ENCODE assay signal across 11 cellular contexts in the genomic region with DNA sequence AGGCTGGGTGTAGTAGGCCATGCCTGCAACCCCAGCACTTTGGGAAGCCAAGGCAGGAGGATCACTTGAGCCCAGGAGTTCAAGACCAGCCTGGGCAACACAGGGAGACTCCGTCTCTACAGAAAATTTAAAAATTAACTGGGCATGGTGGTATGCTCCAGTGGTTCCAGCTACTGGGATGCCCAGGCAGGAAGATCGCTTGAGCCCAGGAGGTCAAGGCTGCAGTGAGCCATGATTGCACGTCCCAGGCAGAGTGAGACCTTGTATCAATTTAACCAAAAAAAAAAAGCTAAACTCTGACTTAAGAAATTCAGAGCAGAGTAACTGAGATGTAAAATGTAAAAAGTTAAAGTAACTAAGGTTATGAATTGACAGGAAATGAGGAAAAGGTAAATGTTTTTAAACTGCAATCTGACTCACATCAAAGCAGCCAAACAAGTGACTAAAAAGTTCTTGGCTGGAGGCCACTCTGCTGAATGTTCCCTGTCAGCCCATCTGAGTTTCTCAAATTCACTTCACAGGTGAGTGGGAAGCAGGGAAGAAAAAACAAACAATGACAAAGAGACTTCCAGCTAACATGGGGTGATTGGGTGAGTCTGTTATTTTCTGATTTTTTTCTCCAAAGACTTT. TPM values are rescaled to one million over a fixed set of nuclear protein-coding genes. Genes with fewer than 3 reads are reported as not detected.
A peak's percentile ranks its signal among the peaks of the same experiment; 100 is the strongest.
DNase-seq lines count a peak whose midpoint lies in the region; ATAC-seq and TF ChIP-seq lines count a peak whose summit lies in the region.
"Had no signal": no experiment of that assay in that cellular context is flagged by ENCODE, and none has a peak within 500 bp of the region (broad histone marks: within the 10 kb centered on the region; RNA-seq: fewer than 3 reads in every experiment).

No MANE protein-coding gene starts in this region.

- H3K4me3 ChIP-seq in upper lobe of left lung (no peak overlapping the region), smooth muscle cell (no peak overlapping the region)

- whole genome bisulfite sequencing in upper lobe of left lung, 2 donors, result 61 to 69% methylated on average over 3 of the region's 3 CpGs
- 90% methylated on average over 3 of the region's 3 CpGs for WGBS in smooth muscle cell (ENCODE audit: low lambda C conversion rate)

- H3K9me3 ChIP-seq in upper lobe of left lung (peaks cover 0 to 5% (median 0%) of the 10 kb centered on the region in 4 donors), smooth muscle cell (replicated peaks; ENCODE audit: low read depth) (no peaks in the 10 kb centered on the region)

- H2AFZ ChIP-seq in smooth muscle cell (ENCODE audit: low read depth), result no peak overlapping the region

- no peaks in the 10 kb centered on the region for H3K36me3 ChIP-seq in upper lobe of left lung
- no peaks in the 10 kb centered on the region for H3K36me3 ChIP-seq in smooth muscle cell (ENCODE audit: low read depth)

- no peak overlapping the region for H3K4me2 ChIP-seq in smooth muscle cell
- H3K4me2 ChIP-seq: KMS-11 had no signal

- H4K20me1 ChIP-seq in smooth muscle cell (ENCODE audit: low read depth), result no peaks in the 10 kb centered on the region

- TF ChIP-seq POLR2A in upper lobe of left lung (IDR thresholded peaks at IDR 0.05), result no peak

- H3K27me3 ChIP-seq in upper lobe of left lung (no peaks in the 10 kb centered on the region), smooth muscle cell (ENCODE audit: low read depth) (no peaks in the 10 kb centered on the region)

- ATAC-seq in upper lobe of left lung (ENCODE audit: low FRiP score in 2 of 2) (no peak), HG02759 (IDR thresholded peaks at IDR 0.05; ENCODE audit: unreplicated experiment) (no peak)

- peaks cover 0 to 14% (median 5%) of the 10 kb centered on the region in 4 donors for H3K4me1 ChIP-seq in upper lobe of left lung
- H3K4me1 ChIP-seq in smooth muscle cell (ENCODE audit: low read depth), result no peaks in the 10 kb centered on the region

- peak; percentile 8 to 11 for DNase-seq in SHP77 (lab: John Stamatoyannopoulos, UW)
- no peak for DNase-seq in SHP77 treated with DMSO at 0.1 percent for 48 hours (lab: John Stamatoyannopoulos, UW)
- DNase-seq in RWPE1 (ENCODE audit: low spot score), result peak; percentile 42
- peak; percentile 14 for DNase-seq in iPS-NIHi7 (ENCODE audit: extremely low spot score)
- peak in 1 of 2 donors; percentile 57 for DNase-seq in upper lobe of left lung
- no peak for DNase-seq in smooth muscle cell (lab: John Stamatoyannopoulos, UW; ENCODE audit: unreplicated experiment)
- DNase-seq in NCI-H1048 (lab: John Stamatoyannopoulos, UW), result no peak
- DNase-seq: activated naive CD4-positive, alpha-beta T cell treated with anti-CD3 and anti-CD28 coated beads for 36 hours; islet precursor cell had no signal

- peaks cover 3% of the 10 kb centered on the region for H3K79me2 ChIP-seq in smooth muscle cell (ENCODE audit: low read depth)

- POLR2A ChIA-PET in RWPE1 (lab: Yijun Ruan, JAX; ENCODE audit: low non-redundant PET), result no interaction called here

- peak in 1 of 4 donors; percentile 40 for TF ChIP-seq EP300 in upper lobe of left lung (IDR thresholded peaks at IDR 0.05)

- H3F3A ChIP-seq in smooth muscle cell (ENCODE audit: low read depth), result no peaks in the 10 kb centered on the region

- CTCF ChIA-PET in RWPE1 (lab: Yijun Ruan, JAX), result no interaction called here

- H3K27ac ChIP-seq in RWPE1 (no peak overlapping the region), upper lobe of left lung (peak overlapping the region; percentile 23 to 48 (median 36)), smooth muscle cell (ENCODE audit: low read depth) (no peak overlapping the region)
- H3K27ac ChIP-seq: KMS-11 had no signal

- no peak overlapping the region for H3K9ac ChIP-seq in smooth muscle cell (ENCODE audit: low read depth)
- H3K9ac ChIP-seq: KMS-11 had no signal

- TF ChIP-seq CTCF in RWPE1 (conservative IDR thresholded peaks at IDR 0.05; ENCODE audit: low read depth) (no peak), upper lobe of left lung (IDR thresholded peaks at IDR 0.05) (no peak), smooth muscle cell (IDR thresholded peaks at IDR 0.05; ENCODE audit: borderline replicate concordance, insufficient read depth, poor library complexity, severe bottlenecking) (no peak)

RNA-seq across cellular contexts. Expression of a gene that starts 21.3 kb away (rescaled TPM):
- total RNA-seq in upper lobe of left lung (10 to 100 TPM; 12.2 to 32.5 (median 15.2) TPM), smooth muscle cell (4.8 and 7.2 TPM in 2 replicates)
- polyA plus RNA-seq in smooth muscle cell, result 3.7 and 5.6 TPM in 2 replicates
- total RNA-seq: activated naive CD4-positive, alpha-beta T cell treated with anti-CD3 and anti-CD28 coated beads for 36 hours had no signal

Comparison
In these comparisons a context has a peak if more than half of its experiments do, and no peak if none do; other contexts are left out.
1. DNase-seq: peak in SHP77 (2 of 2), RWPE1 (single experiment) and iPS-NIHi7 (single experiment); none in SHP77 treated with DMSO at 0.1 percent for 48 hours (single experiment), smooth muscle cell (single experiment) and NCI-H1048 (single experiment).
2. H3K27ac ChIP-seq: peak in upper lobe of left lung (4 of 4); none in RWPE1 (single experiment) and smooth muscle cell (single experiment).